8 cellular contexts compared by ENCODE assay signal in the genomic region with DNA sequence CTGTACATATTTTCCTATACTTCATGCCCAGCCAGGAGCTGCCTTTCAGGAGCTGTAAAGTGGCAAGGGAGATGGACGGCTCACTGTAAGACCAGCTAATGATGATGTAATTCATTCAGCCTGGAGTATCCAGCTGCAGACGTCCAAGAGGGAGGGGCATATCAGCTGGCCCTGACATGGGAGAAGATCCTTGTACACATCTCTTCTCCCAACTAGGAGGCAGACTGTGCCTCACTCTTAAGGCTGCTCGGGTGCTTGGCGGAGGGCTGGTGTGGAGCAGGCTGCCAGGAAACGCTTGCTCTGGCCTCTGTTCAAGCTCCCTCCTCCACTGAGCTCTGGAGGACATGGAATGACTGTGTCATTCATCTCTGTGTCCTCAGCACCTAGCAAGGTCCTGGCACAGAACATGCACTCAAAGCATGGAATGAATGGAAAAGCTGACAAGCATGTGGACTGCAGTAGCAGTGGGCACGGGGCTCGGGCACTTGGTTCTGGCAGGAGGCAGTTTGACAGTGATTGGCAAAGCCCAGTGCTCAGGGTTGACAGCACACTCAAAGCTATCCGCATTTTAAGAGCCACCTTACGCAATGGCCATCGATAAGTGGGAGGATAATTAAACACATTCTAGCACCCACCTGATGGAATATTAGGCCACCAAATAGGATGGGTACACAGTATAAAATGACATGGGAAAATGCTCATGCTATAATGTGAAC.
DNase-seq lines count a peak whose midpoint lies in the region; ATAC-seq, FAIRE-seq and TF ChIP-seq lines count a peak whose summit lies in the region.

No MANE protein-coding gene starts in this region.

- intact Hi-C loops in lower leg skin (cut with DNase I; ENCODE audit: low total_unique reads) (no loop called here), upper lobe of right lung (cut with DNase I) (loop anchor here (10.0 kb wide), 1 partner anchor 70 kb away; a partner anchor contains a TSS)

- no peaks in the 10 kb centered on the region for H3K9me3 ChIP-seq in upper lobe of right lung

- H3K36me3 ChIP-seq in bronchial epithelial cell (ENCODE audit: control insufficient read depth, insufficient read depth, low read length): peaks cover 22% of the 10 kb centered on the region
- peaks cover 94% of the 10 kb centered on the region for H3K36me3 ChIP-seq in upper lobe of right lung

- TF ChIP-seq POLR2A in lower leg skin (IDR thresholded peaks at IDR 0.05): no peak

- H3K27me3 ChIP-seq in bronchial epithelial cell (ENCODE audit: control insufficient read depth, insufficient read depth, low read length) (no peaks in the 10 kb centered on the region), upper lobe of right lung (no peaks in the 10 kb centered on the region)

- peak; percentile 7 for FAIRE-seq in bronchial epithelial cell (lab: Jason Lieb, UNC)

- ATAC-seq in upper lobe of right lung: peak; percentile 73

- peak overlapping the region; percentile 51 for H3K27ac ChIP-seq in upper lobe of right lung

- in situ Hi-C loops in ACHN (cut with HindIII; ENCODE audit: low pct_ligation_motif_present, low pct_unique_long_range_greater_than_20kb, low sequenced_read_pairs): no loop called here

- TF ChIP-seq CTCF in AG09309 (IDR thresholded peaks at IDR 0.05; ENCODE audit: control insufficient read depth, insufficient read depth, low read depth, low read length, missing control alignments) (peak; percentile 23), bronchial epithelial cell (IDR thresholded peaks at IDR 0.05; ENCODE audit: insufficient read depth, low read length, severe bottlenecking) (peak; percentile 7), lower leg skin (IDR thresholded peaks at IDR 0.05) (no peak), upper lobe of right lung (IDR thresholded peaks at IDR 0.05) (peak; percentile 33)

- no peak overlapping the region for H3K4me3 ChIP-seq in AG09309 (ENCODE audit: control insufficient read depth, low read depth, low read length)
- no peak overlapping the region for H3K4me3 ChIP-seq in bronchial epithelial cell (ENCODE audit: low read depth, low read length)
- no peak overlapping the region for H3K4me3 ChIP-seq in lower leg skin (ENCODE audit: low read depth, poor library complexity, severe bottlenecking)
- H3K4me3 ChIP-seq in upper lobe of right lung: no peak overlapping the region

- WGBS in lower leg skin, 2 donors: 27 to 30% methylated on average over 10 of the region's 10 CpGs

- DNase-seq in AG09309 (ENCODE audit: low read depth): peak; percentile 68
- peak; percentile 42 for DNase-seq in NCI-H1105 treated with DMSO at 0.1 percent for 48 hours (lab: John Stamatoyannopoulos, UW)
- DNase-seq in bronchial epithelial cell (ENCODE audit: low read depth): peak; percentile 75
- peak; percentile 60 to 93 for DNase-seq in lower leg skin (ENCODE audit: low spot score in 2 of 2)
- DNase-seq in upper lobe of right lung: peak; percentile 87
- no peak for DNase-seq in ACHN
- no peak for DNase-seq in LoVo (ENCODE audit: low spot score)
- DNase-seq in NCI-H1048 (lab: John Stamatoyannopoulos, UW): no peak

- peaks cover 52% of the 10 kb centered on the region for H3K4me1 ChIP-seq in upper lobe of right lung

Comparison
In these comparisons a context has a peak if more than half of its experiments do, and no peak if none do; other contexts are left out.
1. DNase-seq: peak in AG09309 (single experiment), NCI-H1105 treated with DMSO at 0.1 percent for 48 hours (single experiment), bronchial epithelial cell (single experiment), lower leg skin (2 of 2) and upper lobe of right lung (single experiment); none in ACHN (single experiment), LoVo (single experiment) and NCI-H1048 (single experiment).
2. CTCF ChIP-seq: peak in AG09309 (single experiment), bronchial epithelial cell (single experiment) and upper lobe of right lung (single experiment); none in lower leg skin (0 of 3).